Comparison of ENCODE assay signal across 9 cellular contexts in the genomic region with DNA sequence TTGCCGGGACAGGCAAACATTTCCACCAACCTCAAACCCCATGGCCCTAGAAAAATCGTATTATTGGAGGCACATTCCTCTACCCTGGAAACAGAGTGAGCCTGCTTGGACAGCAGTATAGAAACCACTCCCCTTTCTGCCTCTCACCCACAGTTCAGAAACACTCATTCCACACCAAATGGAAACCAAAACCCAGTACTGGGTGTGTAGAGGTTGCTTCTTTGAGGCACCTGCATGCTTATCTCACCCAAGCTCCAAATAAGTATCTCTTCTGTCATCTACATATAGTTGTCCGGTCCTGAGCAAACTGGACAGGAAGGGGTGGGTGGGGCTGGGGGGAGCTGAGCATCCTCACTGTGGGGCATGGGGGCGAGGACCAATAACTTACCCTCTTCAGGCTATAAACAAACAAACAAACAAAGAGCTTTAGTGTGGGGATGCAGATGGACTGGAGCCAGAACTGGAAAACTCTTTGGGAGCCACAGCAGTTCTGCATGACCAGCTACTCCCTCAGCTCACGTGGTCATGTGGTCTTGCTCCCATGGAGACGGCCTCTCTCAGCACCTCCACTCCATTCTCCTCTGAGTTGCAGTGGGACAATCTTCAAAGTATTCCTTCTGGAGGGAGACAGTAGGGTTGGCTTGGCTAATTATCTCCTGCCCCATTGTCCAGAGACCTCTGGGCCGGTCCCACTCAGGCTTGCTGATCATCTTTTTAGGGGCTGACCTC. TPM values are rescaled to one million over a fixed set of nuclear protein-coding genes. Genes with fewer than 3 reads are reported as not detected.
A peak's percentile ranks its signal among the peaks of the same experiment; 100 is the strongest.
DNase-seq lines count a peak whose midpoint lies in the region; ATAC-seq and TF ChIP-seq lines count a peak whose summit lies in the region.
"Had no signal": no experiment of that assay in that cellular context is flagged by ENCODE, and none has a peak within 500 bp of the region (broad histone marks: within the 10 kb centered on the region; RNA-seq: fewer than 3 reads in every experiment).

No MANE protein-coding gene starts in this region.

- H3K27me3 ChIP-seq in Peyer's patch (no peaks in the 10 kb centered on the region), mucosa of rectum (ENCODE audit: control insufficient read depth in 2 of 2, insufficient read depth in 2 of 2, low read length in 2 of 2) (no peaks in the 10 kb centered on the region), SJCRH30 (no peaks in the 10 kb centered on the region)

- peak overlapping the region in 2 of 4 donors; percentile 10 to 35 for H3K4me3 ChIP-seq in Peyer's patch
- peak overlapping the region; percentile 62 for H3K4me3 ChIP-seq in mucosa of rectum (ENCODE audit: low read length in 2 of 2)
- H3K4me3 ChIP-seq in SJCRH30 = no peak overlapping the region

- peak overlapping the region; percentile 69 for H3K27ac Mint-ChIP-seq in activated CD4-positive, alpha-beta T cell treated with anti-CD3 and anti-CD28 coated beads, Interleukin-2, amount 10 ng/mL, durations not matched to agents 24 days and 14 days

- H3K9me3 ChIP-seq in Peyer's patch (no peaks in the 10 kb centered on the region), mucosa of rectum (ENCODE audit: control insufficient read depth in 2 of 2, low read length in 2 of 2) (no peaks in the 10 kb centered on the region), SJCRH30 (replicated peaks) (no peaks in the 10 kb centered on the region)

- ATAC-seq in HG02884 (IDR thresholded peaks at IDR 0.05; ENCODE audit: unreplicated experiment) = peak; percentile 68

- H3K9me3 Mint-ChIP-seq in activated CD4-positive, alpha-beta T cell treated with anti-CD3 and anti-CD28 coated beads, Interleukin-2, amount 10 ng/mL, durations not matched to agents 24 days and 14 days = no peaks in the 10 kb centered on the region

- H3K4me3 Mint-ChIP-seq in activated CD4-positive, alpha-beta T cell treated with anti-CD3 and anti-CD28 coated beads, Interleukin-2, amount 10 ng/mL, durations not matched to agents 24 days and 14 days = peak overlapping the region; percentile 20

- no peaks in the 10 kb centered on the region for H3K36me3 ChIP-seq in Peyer's patch
- H3K36me3 ChIP-seq in mucosa of rectum (ENCODE audit: control insufficient read depth in 2 of 2, insufficient read depth in 2 of 2, low read length in 2 of 2) = no peaks in the 10 kb centered on the region
- no peaks in the 10 kb centered on the region for H3K36me3 ChIP-seq in SJCRH30

- no peak for TF ChIP-seq CTCF in Peyer's patch (IDR thresholded peaks at IDR 0.05)

- DNase-seq in activated CD4-positive, alpha-beta T cell treated with anti-CD3 and anti-CD28 coated beads, Interleukin-2, amount 10 ng/mL, durations not matched to agents 24 days and 14 days = peak; percentile 87
- DNase-seq in activated CD4-positive, alpha-beta T cell treated with anti-CD3 and anti-CD28 coated beads, Interleukin-2, amount 50 U/mL, for 4 hours = no peak
- DNase-seq in Peyer's patch (peak in 2 of 3 donors; percentile 48 to 61), SJCRH30 (no peak), retina (no peak), NOMO-1 treated with dmso at 0.1 percent for 144 hours (lab: John Stamatoyannopoulos, UW; ENCODE audit: unreplicated experiment) (no peak)

- H3K27ac ChIP-seq in Peyer's patch = peak overlapping the region in 3 of 4 donors; percentile 66 to 97 (median 95)
- peak overlapping the region; percentile 98 to 99 for H3K27ac ChIP-seq in mucosa of rectum (ENCODE audit: low read depth in 2 of 2, low read length in 2 of 2)
- H3K27ac ChIP-seq in SJCRH30 = no peak overlapping the region
- H3K27ac ChIP-seq: C4-2B had no signal

- intact Hi-C loops in activated CD4-positive, alpha-beta T cell treated with anti-CD3 and anti-CD28 coated beads, Interleukin-2, amount 10 ng/mL, durations not matched to agents 24 days and 14 days (cut with micrococcal nuclease) = loop anchor here (10.0 kb wide), 1 partner anchor 49 kb away; no protein-coding TSS in a partner anchor

- no peak for TF ChIP-seq POLR2A in Peyer's patch (IDR thresholded peaks at IDR 0.05)

- peaks cover 43% of the 10 kb centered on the region for H3K4me1 Mint-ChIP-seq in activated CD4-positive, alpha-beta T cell treated with anti-CD3 and anti-CD28 coated beads, Interleukin-2, amount 10 ng/mL, durations not matched to agents 24 days and 14 days

- H3K9ac ChIP-seq in mucosa of rectum (ENCODE audit: low read depth in 1 of 2, low read length in 2 of 2) = peak overlapping the region; percentile 44 to 66

- H3K36me3 Mint-ChIP-seq in activated CD4-positive, alpha-beta T cell treated with anti-CD3 and anti-CD28 coated beads, Interleukin-2, amount 10 ng/mL, durations not matched to agents 24 days and 14 days (ENCODE audit: low read depth) = no peaks in the 10 kb centered on the region

- H3K4me1 ChIP-seq in Peyer's patch (peaks cover 0 to 40% (median 8%) of the 10 kb centered on the region in 4 donors), mucosa of rectum (ENCODE audit: control insufficient read depth in 2 of 2, insufficient read depth in 2 of 2, low read length in 2 of 2) (peaks cover 31 to 52% of the 10 kb centered on the region in 2 donors), SJCRH30 (peaks cover 4% of the 10 kb centered on the region)

- no peaks in the 10 kb centered on the region for H3K27me3 Mint-ChIP-seq in activated CD4-positive, alpha-beta T cell treated with anti-CD3 and anti-CD28 coated beads, Interleukin-2, amount 10 ng/mL, durations not matched to agents 24 days and 14 days

RNA-seq across cellular contexts. Expression of gene PLAAT2, which starts 1.0 kb away (rescaled TPM):
- not detected in 2 replicates for total RNA-seq in activated CD4-positive, alpha-beta T cell treated with anti-CD3 and anti-CD28 coated beads, Interleukin-2, amount 10 ng/mL, durations not matched to agents 24 days and 14 days
- total RNA-seq in Peyer's patch = 100 to 1,000 TPM in 1 of 4 donors, 10 to 100 TPM in 3; 13.2 to 144 (median 68.7) TPM
- total RNA-seq in SJCRH30 (2014; rRNA removed; shearing (Covaris generic)) = not detected in 2 replicates

RNA-seq across cellular contexts. Expression of gene PLAAT4, which starts 27.6 kb away (rescaled TPM):
- total RNA-seq in activated CD4-positive, alpha-beta T cell treated with anti-CD3 and anti-CD28 coated beads, Interleukin-2, amount 10 ng/mL, durations not matched to agents 24 days and 14 days = 12.2 and 14.7 TPM in 2 replicates
- 100 to 1,000 TPM in 2 of 4 donors, 10 to 100 TPM in 2; 54.5 to 179 (median 93.4) TPM for total RNA-seq in Peyer's patch
- total RNA-seq in SJCRH30 (2014; rRNA removed; shearing (Covaris generic)) = 0.18 and 0.38 TPM in 2 replicates

RNA-seq across cellular contexts. Expression of gene PLAAT3, which starts 50.0 kb away (rescaled TPM):
- 2.1 and 3.1 TPM in 2 replicates for total RNA-seq in activated CD4-positive, alpha-beta T cell treated with anti-CD3 and anti-CD28 coated beads, Interleukin-2, amount 10 ng/mL, durations not matched to agents 24 days and 14 days
- total RNA-seq in Peyer's patch = 10 to 100 TPM in 3 of 4 donors, 1 to 10 TPM in 1; 6.8 to 20.1 (median 18.4) TPM
- total RNA-seq in SJCRH30 (2014; rRNA removed; shearing (Covaris generic)) = 7.7 and 10.0 TPM in 2 replicates

RNA-seq across cellular contexts. Expression of gene LGALS12, which starts 58.3 kb away (rescaled TPM):
- not detected in 2 replicates for total RNA-seq in activated CD4-positive, alpha-beta T cell treated with anti-CD3 and anti-CD28 coated beads, Interleukin-2, amount 10 ng/mL, durations not matched to agents 24 days and 14 days
- total RNA-seq in Peyer's patch = under 1 TPM in 1 of 4 donors, not detected in 3; 0.53 TPM
- 0.14 TPM in 1 of 2 replicates, not detected in the other for total RNA-seq in SJCRH30 (2014; rRNA removed; shearing (Covaris generic))

Comparison
In these comparisons a context has a peak if more than half of its experiments do, and no peak if none do; other contexts are left out.
1. DNase-seq: peak in activated CD4-positive, alpha-beta T cell treated with anti-CD3 and anti-CD28 coated beads, Interleukin-2, amount 10 ng/mL, durations not matched to agents 24 days and 14 days (single experiment) and Peyer's patch (2 of 3); none in activated CD4-positive, alpha-beta T cell treated with anti-CD3 and anti-CD28 coated beads, Interleukin-2, amount 50 U/mL, for 4 hours (0 of 2), SJCRH30 (0 of 2), retina (single experiment) and NOMO-1 treated with dmso at 0.1 percent for 144 hours (single experiment).
2. RNA of gene PLAAT2, which starts 1.0 kb away (total RNA-seq): 13.2 to 144 TPM in Peyer's patch; not detected in activated CD4-positive, alpha-beta T cell treated with anti-CD3 and anti-CD28 coated beads, Interleukin-2, amount 10 ng/mL, durations not matched to agents 24 days and 14 days and not detected in SJCRH30; every median in the first group is over 10 times any median in the second.